Comparison of ENCODE assay signal across 23 cellular contexts in genomic region chr1:100582943-100583342, GRCh38. TPM values are rescaled to one million over a fixed set of nuclear protein-coding genes. Genes with fewer than 3 reads are reported as not detected.
"Had no signal": no experiment of that assay in that cellular context is flagged by ENCODE, and none has a peak within 500 bp of the region (broad histone marks: within the 10 kb centered on the region; RNA-seq: fewer than 3 reads in every experiment).

No MANE protein-coding gene starts in this region.

- H3K27me3 ChIP-seq: colonic mucosa, dorsolateral prefrontal cortex, esophagus squamous epithelium, gastrocnemius medialis, neutrophil, pancreas, thyroid gland, upper lobe of right lung had no signal

- H3K4me1 ChIP-seq: colonic mucosa, esophagus squamous epithelium, gastrocnemius medialis, pancreas, thyroid gland, upper lobe of right lung had no signal

- ATAC-seq: activated CD8-positive, alpha-beta T cell treated with anti-CD3 and anti-CD28 coated beads, Interleukin-2, amount 10 ng/mL, durations not matched to agents 7 days and 5 days; activated naive CD8-positive, alpha-beta T cell treated with anti-CD3 and anti-CD28 coated beads, Interleukin-2, amount 50 U/mL, for 24 hours; gastrocnemius medialis; natural killer cell; T-cell; upper lobe of right lung had no signal

- H3K36me3 ChIP-seq: colonic mucosa, esophagus squamous epithelium, gastrocnemius medialis, neutrophil, pancreas, thyroid gland, upper lobe of right lung, WERI-Rb-1 had no signal

- H3K4me3 ChIP-seq: colonic mucosa, dorsolateral prefrontal cortex, esophagus squamous epithelium, gastrocnemius medialis, pancreas, thyroid gland, upper lobe of right lung had no signal

- H3K27ac ChIP-seq: colonic mucosa, esophagus squamous epithelium, gastrocnemius medialis, neutrophil, pancreas, thyroid gland, upper lobe of right lung, WERI-Rb-1 had no signal

- H3K9me3 ChIP-seq: colonic mucosa, esophagus squamous epithelium, gastrocnemius medialis, neutrophil, pancreas, thyroid gland, upper lobe of right lung had no signal

- DNase-seq: activated CD4-positive, alpha-beta T cell treated with anti-CD3 and anti-CD28 coated beads, Interleukin-2, amount 10 ng/mL, durations not matched to agents 7 days and 5 days; activated CD4-positive, CD25-positive, alpha-beta regulatory T cell treated with anti-CD3 and anti-CD28 coated beads, Interleukin-2, amount 50 U/mL, for 72 hours; activated CD8-positive, alpha-beta T cell treated with anti-CD3 and anti-CD28 coated beads, Interleukin-2, amount 10 ng/mL, durations not matched to agents 7 days and 5 days; activated gamma-delta T cell; activated naive CD4-positive, alpha-beta T cell treated with anti-CD3 and anti-CD28 coated beads, Interleukin-2, amount 50 U/mL, for 16 hours; activated naive CD8-positive, alpha-beta T cell treated with anti-CD3 and anti-CD28 coated beads, Interleukin-2, amount 50 U/mL, for 24 hours; aorta; colonic mucosa; dorsolateral prefrontal cortex; esophagus squamous epithelium; gastrocnemius medialis; kidney; mammary epithelial cell; midbrain; natural killer cell; pancreas; stimulated activated CD4-positive, alpha-beta T cell treated with anti-CD3 and anti-CD28 coated beads, Interleukin-4, amount 100 ng/mL, for 24 hours; stimulated activated naive CD4-positive, alpha-beta T cell treated with Interleukin-2 at 50 U/mL for 16 hours; T-cell; thyroid gland; upper lobe of right lung; WERI-Rb-1 had no signal

RNA-seq across cellular contexts. Expression of gene GPR88, which starts 45.0 kb away (rescaled TPM):
- total RNA-seq: activated CD4-positive, alpha-beta T cell treated with anti-CD3 and anti-CD28 coated beads, Interleukin-2, amount 10 ng/mL, durations not matched to agents 7 days and 5 days; activated CD8-positive, alpha-beta T cell treated with anti-CD3 and anti-CD28 coated beads, Interleukin-2, amount 10 ng/mL, durations not matched to agents 7 days and 5 days; esophagus squamous epithelium; mammary epithelial cell; upper lobe of right lung had no signal
- polyA plus RNA-seq: mammary epithelial cell, pancreas had no signal
